10 cellular contexts compared by ENCODE assay signal in the genomic region with DNA sequence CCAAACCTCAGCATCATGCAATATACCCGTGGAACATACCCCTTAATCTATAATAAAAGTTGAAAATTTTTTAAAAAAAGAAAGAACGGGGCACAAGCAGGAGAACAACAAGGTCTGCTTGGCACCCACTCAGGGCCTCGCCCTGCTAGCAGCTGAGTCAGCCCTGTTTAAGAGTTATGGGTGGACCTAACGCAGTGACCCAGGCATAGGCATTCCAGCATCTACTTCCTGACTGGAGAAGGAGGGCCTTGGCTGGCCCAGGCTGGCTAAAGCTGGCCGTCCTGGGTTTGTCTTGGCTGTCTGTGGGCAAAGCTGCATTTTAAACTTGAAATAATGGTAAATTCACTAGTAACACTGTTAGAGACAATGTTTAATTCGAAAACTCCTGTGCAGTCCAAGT.
DNase-seq lines count a peak whose midpoint lies in the region; ATAC-seq and TF ChIP-seq lines count a peak whose summit lies in the region.
"Had no signal": no experiment of that assay in that cellular context is flagged by ENCODE, and none has a peak within 500 bp of the region (broad histone marks: within the 10 kb centered on the region; RNA-seq: fewer than 3 reads in every experiment).

No MANE protein-coding gene starts in this region.

- peak; percentile 47 for ATAC-seq in foreskin keratinocyte
- ATAC-seq in GM21367 (IDR thresholded peaks at IDR 0.05; ENCODE audit: unreplicated experiment) = no peak
- ATAC-seq in HG03460 (IDR thresholded peaks at IDR 0.05; ENCODE audit: unreplicated experiment) = no peak
- ATAC-seq in HG03135 (IDR thresholded peaks at IDR 0.05; ENCODE audit: unreplicated experiment) = no peak

- H3K27me3 ChIP-seq in foreskin keratinocyte = no peaks in the 10 kb centered on the region

- H3K4me1 ChIP-seq in foreskin keratinocyte = peaks cover 29% of the 10 kb centered on the region

- H3K27ac ChIP-seq in VCaP (peak overlapping the region; percentile 93), foreskin keratinocyte (no peak overlapping the region)

- TF ChIP-seq CTCF in VCaP (conservative IDR thresholded peaks at IDR 0.05) (no peak), foreskin keratinocyte (conservative IDR thresholded peaks at IDR 0.05) (no peak), GM13977 (IDR thresholded peaks at IDR 0.05; ENCODE audit: extremely low read depth, insufficient read depth, missing control alignments) (no peak)

- DNase-seq in GM03348 (ENCODE audit: low spot score) = peak; percentile 85
- peak; percentile 37 to 66 for DNase-seq in foreskin keratinocyte
- DNase-seq in skeletal muscle cell (ENCODE audit: low read depth) = peak; percentile 73
- DNase-seq in GM13977 (ENCODE audit: low spot score) = no peak
- DNase-seq: DMS79; effector memory CD4-positive, alpha-beta T cell had no signal

- in situ Hi-C loops in GM13977 (cut with MboI; ENCODE audit: low pct_unique_long_range_greater_than_20kb, low sequenced_read_pairs, unreplicated experiment) = no loop called here

- no peak overlapping the region for H3K4me3 ChIP-seq in skeletal muscle cell (ENCODE audit: low read depth, low read length)
